Comparison of ENCODE assay signal across 10 cellular contexts in genomic region chr6:112466378-112467151, GRCh38.
DNase-seq lines count a peak whose midpoint lies in the region; ATAC-seq and TF ChIP-seq lines count a peak whose summit lies in the region.
"Had no signal": no experiment of that assay in that cellular context is flagged by ENCODE, and none has a peak within 500 bp of the region (broad histone marks: within the 10 kb centered on the region; RNA-seq: fewer than 3 reads in every experiment).

No MANE protein-coding gene starts in this region.

- H3K36me3 ChIP-seq in PC-9 (ENCODE audit: low read depth) (no peaks in the 10 kb centered on the region), uterus (no peaks in the 10 kb centered on the region), GM23338 (ENCODE audit: insufficient read depth) (no peaks in the 10 kb centered on the region)
- H3K36me3 ChIP-seq: heart right ventricle, upper lobe of left lung had no signal

- TF ChIP-seq CTCF in PC-9 (conservative IDR thresholded peaks at IDR 0.05) = no peak
- TF ChIP-seq CTCF in osteocyte (IDR thresholded peaks at IDR 0.05) = no peak
- TF ChIP-seq CTCF in uterus (IDR thresholded peaks at IDR 0.05) = no peak
- no peak for TF ChIP-seq CTCF in GM23338 (conservative IDR thresholded peaks at IDR 0.05; ENCODE audit: low read depth in 2 of 2)

- H4K20me1 ChIP-seq in PC-9 (ENCODE audit: insufficient read depth) = no peaks in the 10 kb centered on the region
- no peaks in the 10 kb centered on the region for H4K20me1 ChIP-seq in GM23338 (replicated peaks; ENCODE audit: insufficient read depth)

- BruUV-seq in PC-9 (replicated peaks; lab: Mats Ljungman, UMichigan) = no TSS peak

- TF ChIP-seq POLR2A in uterus (IDR thresholded peaks at IDR 0.05) = no peak

- H3K9me3 ChIP-seq in PC-9 (ENCODE audit: insufficient read depth, low read depth) (no peaks in the 10 kb centered on the region; the same call in 1 of the 2 replicates), uterus (no peaks in the 10 kb centered on the region)
- H3K9me3 ChIP-seq: heart right ventricle, upper lobe of left lung had no signal

- H3F3A ChIP-seq in PC-9 (ENCODE audit: insufficient read depth, low read depth) (peaks cover 10% of the 10 kb centered on the region; the same call in 1 of the 2 replicates), GM23338 (replicated peaks; ENCODE audit: low read depth) (no peaks in the 10 kb centered on the region)

- H3K27me3 ChIP-seq in PC-9 (ENCODE audit: insufficient read depth, low read depth) (no peaks in the 10 kb centered on the region), uterus (no peaks in the 10 kb centered on the region), GM23338 (ENCODE audit: insufficient read depth) (no peaks in the 10 kb centered on the region)
- H3K27me3 ChIP-seq: heart right ventricle, upper lobe of left lung had no signal

- DNase-seq in PC-9 = peak; percentile 7 to 83
- DNase-seq in osteocyte (ENCODE audit: extremely low spot score, unreplicated experiment) = no peak
- no peak for DNase-seq in uterus
- no peak for DNase-seq in amniotic stem cell (lab: John Stamatoyannopoulos, UW)
- DNase-seq in cardiac septum (ENCODE audit: low spot score) = no peak
- DNase-seq in GM23338 (ENCODE audit: low spot score) = no peak
- DNase-seq: heart right ventricle, upper lobe of left lung had no signal

- H3K4me1 ChIP-seq in PC-9 (replicated peaks; ENCODE audit: insufficient read depth) (peaks cover 21% of the 10 kb centered on the region), uterus (no peaks in the 10 kb centered on the region), GM23338 (ENCODE audit: insufficient read depth) (no peaks in the 10 kb centered on the region)
- H3K4me1 ChIP-seq: heart right ventricle, upper lobe of left lung had no signal

- H3K4me3 Mint-ChIP-seq in osteocyte (ENCODE audit: unreplicated experiment) = no peak overlapping the region
- H3K4me3 Mint-ChIP-seq in GM23338 = no peak overlapping the region

- POLR2A ChIA-PET in PC-9 (lab: Charles Lee; ENCODE audit: unreplicated experiment) = interaction anchor here (0.6 kb wide), 1 partner anchor 155 kb away, joined by 3 read pairs; no protein-coding TSS in a partner anchor

- H3K27ac Mint-ChIP-seq in osteocyte (ENCODE audit: unreplicated experiment) (peak overlapping the region; percentile 52), GM23338 (no peak overlapping the region)

- CTCF ChIA-PET in PC-9 (lab: Charles Lee) = no interaction called here

- ATAC-seq in GM19328 (IDR thresholded peaks at IDR 0.05; ENCODE audit: unreplicated experiment) = peak; percentile 63
- peak; percentile 75 for ATAC-seq in HG03039 (IDR thresholded peaks at IDR 0.05; ENCODE audit: unreplicated experiment)
- ATAC-seq in GM23338 = no peak
- ATAC-seq: heart right ventricle had no signal

- intact Hi-C loops in PC-9 (cut with micrococcal nuclease; ENCODE audit: unreplicated experiment) = no loop called here
- intact Hi-C loops in uterus (cut with DNase I; ENCODE audit: low total_unique reads) = no loop called here
- intact Hi-C loops in cardiac septum (cut with DNase I) = no loop called here

- no peaks in the 10 kb centered on the region for H3K27me3 Mint-ChIP-seq in osteocyte (ENCODE audit: unreplicated experiment)
- no peaks in the 10 kb centered on the region for H3K27me3 Mint-ChIP-seq in GM23338 (ENCODE audit: insufficient read depth, low read depth, poor library complexity)

- H3K79me2 ChIP-seq in PC-9 (ENCODE audit: low read depth) (no peaks in the 10 kb centered on the region), GM23338 (replicated peaks; ENCODE audit: insufficient read depth) (no peaks in the 10 kb centered on the region)

- H3K4me1 Mint-ChIP-seq in osteocyte (ENCODE audit: unreplicated experiment) (peaks cover 37% of the 10 kb centered on the region), GM23338 (no peaks in the 10 kb centered on the region)

- H3K4me3 ChIP-seq in PC-9 = peak overlapping the region; percentile 2; the same call in 1 of the 2 replicates
- no peak overlapping the region for H3K4me3 ChIP-seq in uterus
- H3K4me3 ChIP-seq in GM23338 = no peak overlapping the region
- H3K4me3 ChIP-seq: heart right ventricle, upper lobe of left lung had no signal

- H3K4me2 ChIP-seq in PC-9 = peak overlapping the region; percentile 51
- no peak overlapping the region for H3K4me2 ChIP-seq in GM23338

- peaks cover 4% of the 10 kb centered on the region for H3K36me3 Mint-ChIP-seq in osteocyte (ENCODE audit: unreplicated experiment)
- no peaks in the 10 kb centered on the region for H3K36me3 Mint-ChIP-seq in GM23338 (ENCODE audit: low read depth)

- H3K27ac ChIP-seq in PC-9 = peak overlapping the region; percentile 44
- no peak overlapping the region for H3K27ac ChIP-seq in uterus
- no peak overlapping the region for H3K27ac ChIP-seq in GM23338 (ENCODE audit: low read depth)
- H3K27ac ChIP-seq: heart right ventricle, upper lobe of left lung had no signal

- H2AFZ ChIP-seq in PC-9 (peak overlapping the region; percentile 32; the same call in 1 of the 2 replicates), GM23338 (no peak overlapping the region)

- H3K9me3 Mint-ChIP-seq in osteocyte (ENCODE audit: unreplicated experiment) = peaks cover 3% of the 10 kb centered on the region
- H3K9me3 Mint-ChIP-seq in GM23338 = no peaks in the 10 kb centered on the region

- H3K9me2 ChIP-seq in PC-9 (ENCODE audit: insufficient read depth) (no peaks in the 10 kb centered on the region), GM23338 (ENCODE audit: insufficient read depth) (0 out of 2 replicates have a peak, but pooled peaks cover 3% of the 10 kb centered on the region)

TF ChIP-seq in GM23338, 12 proteins besides CTCF, POLR2A, EP300 and RAD21 (continues in another document):
- TF ChIP-seq STAT1 (IDR thresholded peaks at IDR 0.05; ENCODE audit: unreplicated experiment) (no peak), NANOG (IDR thresholded peaks at IDR 0.05; ENCODE audit: borderline replicate concordance) (no peak), CREB1 (CRISPR knock-in tag; IDR thresholded peaks at IDR 0.05; ENCODE audit: low read depth) (no peak), EZH2 (IDR thresholded peaks at IDR 0.05; ENCODE audit: low read depth, unreplicated experiment) (no peak), REST (IDR thresholded peaks at IDR 0.05; ENCODE audit: unreplicated experiment) (no peak), EZH2phosphoT487 (IDR thresholded peaks at IDR 0.05; ENCODE audit: unreplicated experiment) (no peak), POLR2AphosphoS5 (IDR thresholded peaks at IDR 0.05; ENCODE audit: low read depth) (no peak)

Comparison
In these comparisons a context has a peak if more than half of its experiments do, and no peak if none do; other contexts are left out.
1. DNase-seq: peak in PC-9 (2 of 2); none in osteocyte (single experiment), uterus (0 of 2), amniotic stem cell (single experiment), cardiac septum (single experiment) and GM23338 (single experiment).